In the genomic region with DNA sequence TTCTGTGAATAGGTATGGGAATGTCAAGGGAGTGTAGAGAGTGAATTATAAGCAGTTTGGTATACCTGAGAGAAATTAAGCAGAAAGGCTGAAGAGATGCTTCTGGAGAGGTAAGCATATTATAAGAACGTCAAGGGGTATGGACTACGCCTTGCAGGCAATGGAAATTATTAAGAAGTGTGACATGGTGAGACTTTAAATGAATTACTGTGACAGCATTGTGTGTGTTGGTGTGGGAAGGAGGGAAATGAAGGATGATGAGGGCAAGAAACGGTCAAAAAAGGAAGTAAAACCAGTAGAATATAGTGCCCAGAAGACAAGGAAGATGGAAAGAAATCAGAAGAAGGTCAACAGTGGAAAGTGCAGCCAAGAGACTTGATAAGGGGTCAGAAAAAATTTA, we compare ENCODE assay signal across 40 cellular contexts. TPM values are rescaled to one million over a fixed set of nuclear protein-coding genes. Genes with fewer than 3 reads are reported as not detected.
"Had no signal": no experiment of that assay in that cellular context is flagged by ENCODE, and none has a peak within 500 bp of the region (broad histone marks: within the 10 kb centered on the region; RNA-seq: fewer than 3 reads in every experiment).

No MANE protein-coding gene starts in this region.

- H3K27ac Mint-ChIP-seq: activated CD4-positive, alpha-beta memory T cell treated with anti-CD3 and anti-CD28 coated beads, Interleukin-2, amount 10 ng/mL, durations not matched to agents 7 days and 5 days; activated CD4-positive, alpha-beta T cell treated with anti-CD3 and anti-CD28 coated beads for 36 hours; activated CD4-positive, alpha-beta T cell treated with anti-CD3 and anti-CD28 coated beads, Interleukin-2, amount 10 ng/mL, durations not matched to agents 7 days and 5 days; activated CD8-positive, alpha-beta memory T cell treated with anti-CD3 and anti-CD28 coated beads, Interleukin-2, amount 10 ng/mL, durations not matched to agents 7 days and 5 days; activated CD8-positive, alpha-beta T cell treated with anti-CD3 and anti-CD28 coated beads, Interleukin-2, amount 10 ng/mL, durations not matched to agents 7 days and 5 days; activated naive CD4-positive, alpha-beta T cell treated with anti-CD3 and anti-CD28 coated beads, Interleukin-2, amount 10 ng/mL, durations not matched to agents 7 days and 5 days; activated naive CD4-positive, alpha-beta T cell treated with anti-CD3 and anti-CD28 coated beads, Interleukin-2, amount 50 U/mL, for 24 hours; activated naive CD8-positive, alpha-beta T cell; activated naive CD8-positive, alpha-beta T cell treated with anti-CD3 and anti-CD28 coated beads, Interleukin-2, amount 10 ng/mL, durations not matched to agents 7 days and 5 days; activated naive CD8-positive, alpha-beta T cell treated with anti-CD3 and anti-CD28 coated beads, Interleukin-2, amount 50 U/mL, for 24 hours; activated T-cell treated with anti-CD3 and anti-CD28 coated beads, Interleukin-2, amount 50 U/mL, for 72 hours; activated T-helper 1 cell treated with anti-CD3 and anti-CD28 coated beads, Interleukin-12 subunit alpha, Interleukin-12 subunit beta, Interleukin-2, Interleukin-4 antibody, amounts not matched to agents 30 ng/mL and 10 ng/mL and 1 ng/mL, durations not matched to agents 14 hours and 24 hours and 36 hours; activated T-helper 17 cell treated with anti-CD3 and anti-CD28 coated beads, Interleukin-2, amount 50 U/mL, for 72 hours; brain; T-helper 1 cell treated with Interleukin-12 subunit alpha and Interleukin-12 subunit beta and Interleukin-4 antibody, amounts not matched to agents 30 μg/mL and 1 μg/mL, for 36 hours; T-helper 2 cell treated with Interferon-gamma antibody and Interleukin-4, amounts not matched to agents 5 μg/mL and 100 μg/mL, for 36 hours; WTC11 had no signal

- H3K9me3 ChIP-seq: ascending aorta had no signal

- ATAC-seq: activated CD4-positive, alpha-beta T cell treated with anti-CD3 and anti-CD28 coated beads for 36 hours; activated CD4-positive, CD25-positive, alpha-beta regulatory T cell treated with anti-CD3 and anti-CD28 coated beads, Interleukin-2, amount 50 U/mL, for 24 hours; activated CD8-positive, alpha-beta memory T cell treated with anti-CD3 and anti-CD28 coated beads, Interleukin-2, amount 10 ng/mL, durations not matched to agents 7 days and 5 days; activated CD8-positive, alpha-beta T cell treated with anti-CD3 and anti-CD28 coated beads, Interleukin-2, amount 10 ng/mL, durations not matched to agents 7 days and 5 days; activated naive CD8-positive, alpha-beta T cell treated with anti-CD3 and anti-CD28 coated beads, Interleukin-2, amount 50 U/mL, for 24 hours; activated T-cell treated with anti-CD3 and anti-CD28 coated beads, Interleukin-2, amount 50 U/mL, for 4 hours; activated T-cell treated with anti-CD3 and anti-CD28 coated beads, Interleukin-2, amount 50 U/mL, for 72 hours; activated T-helper 17 cell treated with anti-CD3 and anti-CD28 coated beads, Interleukin-2, amount 50 U/mL, for 72 hours; WTC11 had no signal

- H3K4me1 ChIP-seq: ascending aorta had no signal

- H3K9me3 Mint-ChIP-seq: activated CD4-positive, alpha-beta memory T cell treated with anti-CD3 and anti-CD28 coated beads, Interleukin-2, amount 10 ng/mL, durations not matched to agents 7 days and 5 days; activated CD4-positive, alpha-beta T cell treated with anti-CD3 and anti-CD28 coated beads, Interleukin-2, amount 10 ng/mL, durations not matched to agents 7 days and 5 days; activated naive CD4-positive, alpha-beta T cell treated with anti-CD3 and anti-CD28 coated beads, Interleukin-2, amount 10 ng/mL, durations not matched to agents 7 days and 5 days; activated naive CD4-positive, alpha-beta T cell treated with anti-CD3 and anti-CD28 coated beads, Interleukin-2, amount 50 U/mL, for 24 hours; activated naive CD8-positive, alpha-beta T cell treated with anti-CD3 and anti-CD28 coated beads, Interleukin-2, amount 10 ng/mL, durations not matched to agents 7 days and 5 days; activated naive CD8-positive, alpha-beta T cell treated with anti-CD3 and anti-CD28 coated beads, Interleukin-2, amount 50 U/mL, for 24 hours; activated T-helper 1 cell treated with anti-CD3 and anti-CD28 coated beads, Interleukin-12 subunit alpha, Interleukin-12 subunit beta, Interleukin-2, Interleukin-4 antibody, amounts not matched to agents 30 ng/mL and 10 ng/mL and 1 ng/mL, durations not matched to agents 14 hours and 24 hours and 36 hours; brain; central memory CD8-positive, alpha-beta T cell; T-helper 1 cell treated with Interleukin-12 subunit alpha and Interleukin-12 subunit beta and Interleukin-4 antibody, amounts not matched to agents 30 μg/mL and 1 μg/mL, for 36 hours; T-helper 2 cell treated with Interferon-gamma antibody and Interleukin-4, amounts not matched to agents 5 μg/mL and 100 μg/mL, for 36 hours; WTC11 had no signal

- H3K36me3 Mint-ChIP-seq: activated CD8-positive, alpha-beta memory T cell treated with anti-CD3 and anti-CD28 coated beads, Interleukin-2, amount 10 ng/mL, durations not matched to agents 7 days and 5 days; activated naive CD4-positive, alpha-beta T cell treated with anti-CD3 and anti-CD28 coated beads, Interleukin-2, amount 10 ng/mL, durations not matched to agents 7 days and 5 days; activated naive CD4-positive, alpha-beta T cell treated with anti-CD3 and anti-CD28 coated beads, Interleukin-2, amount 50 U/mL, for 24 hours; activated naive CD8-positive, alpha-beta T cell; activated naive CD8-positive, alpha-beta T cell treated with anti-CD3 and anti-CD28 coated beads, Interleukin-2, amount 10 ng/mL, durations not matched to agents 7 days and 5 days; brain; WTC11 had no signal

- H3K4me1 Mint-ChIP-seq: activated CD4-positive, alpha-beta memory T cell treated with anti-CD3 and anti-CD28 coated beads, Interleukin-2, amount 10 ng/mL, durations not matched to agents 7 days and 5 days; activated CD4-positive, alpha-beta T cell treated with anti-CD3 and anti-CD28 coated beads for 36 hours; activated CD4-positive, alpha-beta T cell treated with anti-CD3 and anti-CD28 coated beads, Interleukin-2, amount 10 ng/mL, durations not matched to agents 7 days and 5 days; activated CD8-positive, alpha-beta memory T cell treated with anti-CD3 and anti-CD28 coated beads, Interleukin-2, amount 10 ng/mL, durations not matched to agents 7 days and 5 days; activated naive CD4-positive, alpha-beta T cell treated with anti-CD3 and anti-CD28 coated beads, Interleukin-2, amount 10 ng/mL, durations not matched to agents 7 days and 5 days; activated naive CD4-positive, alpha-beta T cell treated with anti-CD3 and anti-CD28 coated beads, Interleukin-2, amount 50 U/mL, for 24 hours; activated naive CD8-positive, alpha-beta T cell treated with anti-CD3 and anti-CD28 coated beads, Interleukin-2, amount 10 ng/mL, durations not matched to agents 7 days and 5 days; activated naive CD8-positive, alpha-beta T cell treated with anti-CD3 and anti-CD28 coated beads, Interleukin-2, amount 50 U/mL, for 24 hours; activated T-helper 17 cell treated with anti-CD3 and anti-CD28 coated beads, Interleukin-2, amount 50 U/mL, for 72 hours; central memory CD8-positive, alpha-beta T cell had no signal

- H3K27me3 ChIP-seq: ascending aorta, cardiac muscle cell had no signal

- H3K4me3 ChIP-seq: ascending aorta, cardiac muscle cell had no signal

- DNase-seq: activated CD4-positive, alpha-beta memory T cell treated with anti-CD3 and anti-CD28 coated beads, Interleukin-2, amount 10 ng/mL, durations not matched to agents 7 days and 5 days; activated CD4-positive, alpha-beta T cell treated with anti-CD3 and anti-CD28 coated beads for 1 hour; activated CD4-positive, alpha-beta T cell treated with anti-CD3 and anti-CD28 coated beads for 36 hours; activated CD4-positive, alpha-beta T cell treated with anti-CD3 and anti-CD28 coated beads for 48 hours; activated CD4-positive, alpha-beta T cell treated with anti-CD3 and anti-CD28 coated beads, Interleukin-2, amount 10 ng/mL, durations not matched to agents 7 days and 5 days; activated CD4-positive, alpha-beta T cell treated with anti-CD3 and anti-CD28 coated beads, Interleukin-2, amount 50 U/mL, for 48 hours; activated CD4-positive, CD25-positive, alpha-beta regulatory T cell; activated CD8-positive, alpha-beta memory T cell treated with anti-CD3 and anti-CD28 coated beads for 24 hours; activated CD8-positive, alpha-beta memory T cell treated with anti-CD3 and anti-CD28 coated beads, Interleukin-2, amount 10 ng/mL, durations not matched to agents 7 days and 5 days; activated CD8-positive, alpha-beta memory T cell treated with anti-CD3 and anti-CD28 coated beads, Interleukin-2, amount 50 U/mL, for 48 hours; activated CD8-positive, alpha-beta T cell treated with anti-CD3 and anti-CD28 coated beads, Interleukin-2, amount 10 ng/mL, durations not matched to agents 7 days and 5 days; activated effector memory CD4-positive, alpha-beta T cell treated with Interleukin-2 at 50 U/mL for 16 hours; activated gamma-delta T cell; activated naive CD4-positive, alpha-beta T cell treated with anti-CD3 and anti-CD28 coated beads, Interleukin-2, amount 10 ng/mL, durations not matched to agents 7 days and 5 days; activated naive CD4-positive, alpha-beta T cell treated with Interleukin-2 at 50 U/mL for 16 hours; activated naive CD8-positive, alpha-beta T cell treated with anti-CD3 and anti-CD28 coated beads, Interleukin-2, amount 10 ng/mL, durations not matched to agents 7 days and 5 days; activated naive CD8-positive, alpha-beta T cell treated with anti-CD3 and anti-CD28 coated beads, Interleukin-2, amount 50 U/mL, for 24 hours; activated T-cell treated with anti-CD3 and anti-CD28 coated beads, Interleukin-2, amount 50 U/mL, for 4 hours; activated T-cell treated with anti-CD3 and anti-CD28 coated beads, Interleukin-2, amount 50 U/mL, for 72 hours; amygdala; anterior cingulate cortex; caudate nucleus; cerebellar nuclear complex; T-helper 2 cell; T-helper 9 cell; WERI-Rb-1 had no signal

- H3K27ac ChIP-seq: ascending aorta, cardiac muscle cell, WERI-Rb-1 had no signal

- FAIRE-seq: bronchial epithelial cell had no signal

- H3K36me3 ChIP-seq: ascending aorta, cardiac muscle cell, WERI-Rb-1 had no signal

- H3K27me3 Mint-ChIP-seq: activated CD4-positive, alpha-beta memory T cell treated with anti-CD3 and anti-CD28 coated beads, Interleukin-2, amount 10 ng/mL, durations not matched to agents 7 days and 5 days; activated naive CD4-positive, alpha-beta T cell treated with anti-CD3 and anti-CD28 coated beads, Interleukin-2, amount 10 ng/mL, durations not matched to agents 7 days and 5 days; central memory CD8-positive, alpha-beta T cell had no signal

- H3K4me3 Mint-ChIP-seq: activated CD4-positive, alpha-beta memory T cell treated with anti-CD3 and anti-CD28 coated beads, Interleukin-2, amount 10 ng/mL, durations not matched to agents 7 days and 5 days; activated CD4-positive, alpha-beta T cell treated with anti-CD3 and anti-CD28 coated beads for 36 hours; activated CD4-positive, alpha-beta T cell treated with anti-CD3 and anti-CD28 coated beads, Interleukin-2, amount 10 ng/mL, durations not matched to agents 7 days and 5 days; activated CD8-positive, alpha-beta memory T cell treated with anti-CD3 and anti-CD28 coated beads, Interleukin-2, amount 10 ng/mL, durations not matched to agents 7 days and 5 days; activated CD8-positive, alpha-beta T cell treated with anti-CD3 and anti-CD28 coated beads, Interleukin-2, amount 10 ng/mL, durations not matched to agents 7 days and 5 days; activated naive CD4-positive, alpha-beta T cell treated with anti-CD3 and anti-CD28 coated beads, Interleukin-2, amount 10 ng/mL, durations not matched to agents 7 days and 5 days; activated naive CD4-positive, alpha-beta T cell treated with anti-CD3 and anti-CD28 coated beads, Interleukin-2, amount 50 U/mL, for 24 hours; activated naive CD8-positive, alpha-beta T cell; activated naive CD8-positive, alpha-beta T cell treated with anti-CD3 and anti-CD28 coated beads, Interleukin-2, amount 10 ng/mL, durations not matched to agents 7 days and 5 days; activated naive CD8-positive, alpha-beta T cell treated with anti-CD3 and anti-CD28 coated beads, Interleukin-2, amount 50 U/mL, for 24 hours; activated T-cell treated with anti-CD3 and anti-CD28 coated beads, Interleukin-2, amount 50 U/mL, for 4 hours; activated T-cell treated with anti-CD3 and anti-CD28 coated beads, Interleukin-2, amount 50 U/mL, for 72 hours; activated T-helper 1 cell treated with anti-CD3 and anti-CD28 coated beads, Interleukin-12 subunit alpha, Interleukin-12 subunit beta, Interleukin-2, Interleukin-4 antibody, amounts not matched to agents 30 ng/mL and 10 ng/mL and 1 ng/mL, durations not matched to agents 14 hours and 24 hours and 36 hours; activated T-helper 17 cell treated with anti-CD3 and anti-CD28 coated beads, Interleukin-2, amount 50 U/mL, for 72 hours; brain; central memory CD8-positive, alpha-beta T cell; T-helper 1 cell treated with Interleukin-12 subunit alpha and Interleukin-12 subunit beta and Interleukin-4 antibody, amounts not matched to agents 30 μg/mL and 1 μg/mL, for 36 hours; T-helper 2 cell treated with Interferon-gamma antibody and Interleukin-4, amounts not matched to agents 5 μg/mL and 100 μg/mL, for 36 hours; WTC11 had no signal

RNA-seq across cellular contexts. Expression of gene KHDRBS2, which starts 5.9 kb away (rescaled TPM):
- total RNA-seq: activated CD4-positive, alpha-beta memory T cell treated with anti-CD3 and anti-CD28 coated beads, Interleukin-2, amount 10 ng/mL, durations not matched to agents 7 days and 5 days; activated CD4-positive, alpha-beta T cell treated with anti-CD3 and anti-CD28 coated beads for 36 hours; activated CD4-positive, alpha-beta T cell treated with anti-CD3 and anti-CD28 coated beads, Interleukin-2, amount 10 ng/mL, durations not matched to agents 7 days and 5 days; activated CD8-positive, alpha-beta memory T cell treated with anti-CD3 and anti-CD28 coated beads, Interleukin-2, amount 10 ng/mL, durations not matched to agents 7 days and 5 days; activated CD8-positive, alpha-beta T cell treated with anti-CD3 and anti-CD28 coated beads, Interleukin-2, amount 10 ng/mL, durations not matched to agents 7 days and 5 days; activated naive CD8-positive, alpha-beta T cell treated with anti-CD3 and anti-CD28 coated beads, Interleukin-2, amount 10 ng/mL, durations not matched to agents 7 days and 5 days; activated T-cell treated with anti-CD3 and anti-CD28 coated beads, Interleukin-2, amount 50 U/mL, for 72 hours; activated T-helper 1 cell treated with anti-CD3 and anti-CD28 coated beads, Interleukin-12 subunit alpha, Interleukin-12 subunit beta, Interleukin-2, Interleukin-4 antibody, amounts not matched to agents 30 ng/mL and 10 ng/mL and 1 ng/mL, durations not matched to agents 14 hours and 24 hours and 36 hours; activated T-helper 17 cell treated with anti-CD3 and anti-CD28 coated beads, Interleukin-2, amount 50 U/mL, for 72 hours; ascending aorta; bronchial epithelial cell; chondrocyte had no signal
